In the genomic region with DNA sequence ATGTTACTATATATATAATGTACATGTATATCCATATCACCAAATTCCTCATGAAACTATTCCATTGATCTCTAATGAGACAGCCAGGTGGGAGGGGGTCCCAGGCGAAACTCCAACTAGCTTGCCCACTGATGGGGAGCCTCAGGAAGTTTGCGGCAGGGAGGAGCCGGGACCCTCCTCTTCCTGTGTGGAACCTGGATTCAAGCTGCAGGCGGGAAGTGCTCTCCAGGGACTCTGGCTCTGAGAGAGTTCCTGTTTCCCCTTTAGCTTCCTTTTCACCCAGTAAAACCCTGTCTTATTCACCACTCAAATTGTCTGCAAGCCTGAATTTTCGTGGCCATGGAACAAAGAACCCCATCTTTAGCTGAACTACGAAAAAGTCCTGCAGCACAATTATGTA, we compare ENCODE assay signal across 25 cellular contexts.
"Had no signal": no experiment of that assay in that cellular context is flagged by ENCODE, and none has a peak within 500 bp of the region (broad histone marks: within the 10 kb centered on the region; RNA-seq: fewer than 3 reads in every experiment).

No MANE protein-coding gene starts in this region.

- H3K27ac Mint-ChIP-seq: activated CD4-positive, alpha-beta T cell treated with anti-CD3 and anti-CD28 coated beads for 36 hours; activated naive CD8-positive, alpha-beta T cell; activated T-helper 2 cell treated with anti-CD3 and anti-CD28 coated beads, Interferon-gamma antibody, Interleukin-2, Interleukin-4, amounts not matched to agents 10 μg/mL and 5 μg/mL and 100 μg/mL, durations not matched to agents 14 hours and 24 hours and 36 hours; effector memory CD8-positive, alpha-beta T cell; mesothelial cell of epicardium; naive thymus-derived CD8-positive, alpha-beta T cell; neural progenitor cell; T-helper 2 cell treated with Interferon-gamma antibody and Interleukin-4, amounts not matched to agents 5 μg/mL and 100 μg/mL, for 36 hours had no signal

- H3K9ac ChIP-seq: neural progenitor cell had no signal

- H2AFZ ChIP-seq: neural progenitor cell had no signal

- H3K27ac ChIP-seq: adrenal gland, ascending aorta, brain microvascular endothelial cell, dorsolateral prefrontal cortex, esophagus squamous epithelium, gastrocnemius medialis, neural progenitor cell, prostate gland, upper lobe of left lung had no signal

- H3K4me1 Mint-ChIP-seq: activated CD4-positive, alpha-beta T cell treated with anti-CD3 and anti-CD28 coated beads for 36 hours; naive thymus-derived CD8-positive, alpha-beta T cell had no signal

- H3K4me3 ChIP-seq: adrenal gland, ascending aorta, dorsolateral prefrontal cortex, esophagus squamous epithelium, gastrocnemius medialis, neural progenitor cell, prostate gland, upper lobe of left lung had no signal

- H3K4me1 ChIP-seq: adrenal gland, ascending aorta, esophagus squamous epithelium, gastrocnemius medialis, neural progenitor cell, prostate gland had no signal

- H3K36me3 Mint-ChIP-seq: activated naive CD8-positive, alpha-beta T cell; mesothelial cell of epicardium; neural progenitor cell had no signal

- H3K9me3 Mint-ChIP-seq: activated T-cell treated with anti-CD3 and anti-CD28 coated beads, Interleukin-2, amount 50 U/mL, for 4 hours; activated T-helper 2 cell treated with anti-CD3 and anti-CD28 coated beads, Interferon-gamma antibody, Interleukin-2, Interleukin-4, amounts not matched to agents 10 μg/mL and 5 μg/mL and 100 μg/mL, durations not matched to agents 14 hours and 24 hours and 36 hours; mesothelial cell of epicardium; neural progenitor cell; T-helper 2 cell treated with Interferon-gamma antibody and Interleukin-4, amounts not matched to agents 5 μg/mL and 100 μg/mL, for 36 hours had no signal

- H3K4me3 Mint-ChIP-seq: activated CD4-positive, alpha-beta T cell treated with anti-CD3 and anti-CD28 coated beads for 36 hours; activated naive CD8-positive, alpha-beta T cell; activated T-cell treated with anti-CD3 and anti-CD28 coated beads, Interleukin-2, amount 50 U/mL, for 4 hours; effector memory CD8-positive, alpha-beta T cell; mesothelial cell of epicardium; naive thymus-derived CD8-positive, alpha-beta T cell; neural progenitor cell; T-helper 2 cell treated with Interferon-gamma antibody and Interleukin-4, amounts not matched to agents 5 μg/mL and 100 μg/mL, for 36 hours had no signal

- H3K27me3 Mint-ChIP-seq: activated naive CD8-positive, alpha-beta T cell; effector memory CD8-positive, alpha-beta T cell had no signal

- H3K9me3 ChIP-seq: adrenal gland, ascending aorta, esophagus squamous epithelium, gastrocnemius medialis, prostate gland, upper lobe of left lung had no signal

- DNase-seq: activated CD4-positive, alpha-beta T cell treated with anti-CD3 and anti-CD28 coated beads for 36 hours; activated CD4-positive, alpha-beta T cell treated with anti-CD3 and anti-CD28 coated beads, Interleukin-2, amount 50 U/mL, for 4 hours; activated CD8-positive, alpha-beta memory T cell treated with anti-CD3 and anti-CD28 coated beads, Interleukin-2, amount 50 U/mL, for 48 hours; activated naive CD4-positive, alpha-beta T cell; activated T-cell treated with anti-CD3 and anti-CD28 coated beads, Interleukin-2, amount 50 U/mL, for 4 hours; adrenal gland; brain microvascular endothelial cell; central memory CD4-positive, alpha-beta T cell; dorsolateral prefrontal cortex; effector memory CD8-positive, alpha-beta T cell; esophagus squamous epithelium; gastrocnemius medialis; head of caudate nucleus; naive thymus-derived CD8-positive, alpha-beta T cell; stimulated activated CD4-positive, alpha-beta T cell treated with anti-CD3 and anti-CD28 coated beads, Interleukin-12 subunit alpha, Interleukin-12 subunit beta, amount 100 ng/mL, for 4 hours; stimulated activated CD4-positive, alpha-beta T cell treated with anti-CD3 and anti-CD28 coated beads, Interleukin-4, amount 100 ng/mL, for 4 hours; stimulated activated naive CD8-positive, alpha-beta T cell treated with anti-CD3 and anti-CD28 coated beads, Interleukin-15, Interleukin-2, amounts not matched to agents 100 U/mL and 50 U/mL, for 24 hours; upper lobe of left lung had no signal

- H3K27me3 ChIP-seq: adrenal gland, ascending aorta, brain microvascular endothelial cell, esophagus squamous epithelium, gastrocnemius medialis, neural progenitor cell, upper lobe of left lung had no signal

- ATAC-seq: activated CD4-positive, alpha-beta T cell treated with anti-CD3 and anti-CD28 coated beads for 36 hours; activated T-cell treated with anti-CD3 and anti-CD28 coated beads, Interleukin-2, amount 50 U/mL, for 4 hours; effector memory CD8-positive, alpha-beta T cell; gastrocnemius medialis; naive thymus-derived CD8-positive, alpha-beta T cell; stimulated activated naive CD8-positive, alpha-beta T cell treated with anti-CD3 and anti-CD28 coated beads, Interleukin-15, Interleukin-2, amounts not matched to agents 100 U/mL and 50 U/mL, for 24 hours had no signal

- H3K36me3 ChIP-seq: adrenal gland, ascending aorta, brain microvascular endothelial cell, esophagus squamous epithelium, gastrocnemius medialis, neural progenitor cell, prostate gland, upper lobe of left lung had no signal

- H3K4me2 ChIP-seq: neural progenitor cell had no signal
